Comparison of ENCODE assay signal across 9 cellular contexts in genomic region chr14:67137744-67138371, GRCh38. TPM values are rescaled to one million over a fixed set of nuclear protein-coding genes. Genes with fewer than 3 reads are reported as not detected.
DNase-seq lines count a peak whose midpoint lies in the region; ATAC-seq and TF ChIP-seq lines count a peak whose summit lies in the region.
"Had no signal": no experiment of that assay in that cellular context is flagged by ENCODE, and none has a peak within 500 bp of the region (broad histone marks: within the 10 kb centered on the region; RNA-seq: fewer than 3 reads in every experiment).

No MANE protein-coding gene starts in this region.

- no peak overlapping the region for H3K27ac Mint-ChIP-seq in activated CD8-positive, alpha-beta memory T cell treated with anti-CD3 and anti-CD28 coated beads, Interleukin-2, amount 10 ng/mL, durations not matched to agents 7 days and 5 days

- H3K27me3 Mint-ChIP-seq in activated CD8-positive, alpha-beta memory T cell treated with anti-CD3 and anti-CD28 coated beads, Interleukin-2, amount 10 ng/mL, durations not matched to agents 7 days and 5 days, result peaks cover 9% of the 10 kb centered on the region

- no peak overlapping the region for H3K4me3 Mint-ChIP-seq in activated CD8-positive, alpha-beta memory T cell treated with anti-CD3 and anti-CD28 coated beads, Interleukin-2, amount 10 ng/mL, durations not matched to agents 7 days and 5 days

- no peak overlapping the region for H3K27ac ChIP-seq in RWPE2 (ENCODE audit: poor library complexity, severe bottlenecking)

- H3K4me1 Mint-ChIP-seq in activated CD8-positive, alpha-beta memory T cell treated with anti-CD3 and anti-CD28 coated beads, Interleukin-2, amount 10 ng/mL, durations not matched to agents 7 days and 5 days, result peaks cover 15% of the 10 kb centered on the region

- H3K27me3 ChIP-seq in RWPE2 (ENCODE audit: insufficient read depth, poor library complexity, severe bottlenecking), result no peaks in the 10 kb centered on the region

- no peaks in the 10 kb centered on the region for H3K9me3 Mint-ChIP-seq in activated CD8-positive, alpha-beta memory T cell treated with anti-CD3 and anti-CD28 coated beads, Interleukin-2, amount 10 ng/mL, durations not matched to agents 7 days and 5 days (ENCODE audit: low read depth)

- H3K4me3 ChIP-seq in AG04449 (ENCODE audit: low read depth, low read length) (no peak overlapping the region), RWPE2 (ENCODE audit: severe bottlenecking) (no peak overlapping the region)

- H3K4me1 ChIP-seq in RWPE2 (ENCODE audit: insufficient read depth, poor library complexity, severe bottlenecking), result no peaks in the 10 kb centered on the region

- POLR2A ChIA-PET in AG04449 (lab: Yijun Ruan, JAX), result no interaction called here

- H3K36me3 ChIP-seq in RWPE2 (ENCODE audit: low read depth), result no peaks in the 10 kb centered on the region

- ATAC-seq in RWPE2 (ENCODE audit: low read depth) (peak; percentile 56; the same call in 1 of the 3 replicates), HG03378 (IDR thresholded peaks at IDR 0.05; ENCODE audit: unreplicated experiment) (no peak), GM18520 (IDR thresholded peaks at IDR 0.05; ENCODE audit: unreplicated experiment) (no peak)
- no peak for ATAC-seq in activated CD8-positive, alpha-beta memory T cell treated with anti-CD3 and anti-CD28 coated beads, Interleukin-2, amount 10 ng/mL, durations not matched to agents 7 days and 5 days

- H3K9me3 ChIP-seq in RWPE2 (ENCODE audit: severe bottlenecking), result peaks cover 3% of the 10 kb centered on the region

- DNase-seq in AG04449 (ENCODE audit: low read depth, low spot score) (no peak), RWPE2 (ENCODE audit: low spot score) (no peak), germinal center (ENCODE audit: low spot score) (peak; percentile 12)
- no peak for DNase-seq in activated CD8-positive, alpha-beta memory T cell treated with anti-CD3 and anti-CD28 coated beads, Interleukin-2, amount 10 ng/mL, durations not matched to agents 7 days and 5 days
- DNase-seq in activated naive CD4-positive, alpha-beta T cell treated with Interleukin-2 at 50 U/mL for 16 hours, result no peak

- TF ChIP-seq CTCF in AG04449 (IDR thresholded peaks at IDR 0.05; ENCODE audit: insufficient read depth, low read length, missing control alignments), result peak; percentile 41
- peak; percentile 35 for TF ChIP-seq CTCF in GM12873 (IDR thresholded peaks at IDR 0.05; ENCODE audit: insufficient read depth, low read depth, low read length, missing control alignments)
- TF ChIP-seq CTCF in RWPE2 (IDR thresholded peaks at IDR 0.05; ENCODE audit: poor library complexity, severe bottlenecking), result peak; percentile 90

- CTCF ChIA-PET in AG04449 (lab: Yijun Ruan, JAX), result interaction anchor here (0.9 to 1.7 kb wide), 6 partner anchors 12 to 630 kb away, joined by 3 to 9 read pairs (median 4); partner anchors contain the start of gene GPHN
- CTCF ChIA-PET in activated CD8-positive, alpha-beta memory T cell treated with anti-CD3 and anti-CD28 coated beads, Interleukin-2, amount 10 ng/mL, durations not matched to agents 7 days and 5 days (lab: Charles Lee), result no interaction called here

- H3K36me3 Mint-ChIP-seq in activated CD8-positive, alpha-beta memory T cell treated with anti-CD3 and anti-CD28 coated beads, Interleukin-2, amount 10 ng/mL, durations not matched to agents 7 days and 5 days, result peaks cover 3% of the 10 kb centered on the region

RNA-seq across cellular contexts. Expression of gene GARIN2, which starts 51.4 kb away (rescaled TPM):
- total RNA-seq in activated CD8-positive, alpha-beta memory T cell treated with anti-CD3 and anti-CD28 coated beads, Interleukin-2, amount 10 ng/mL, durations not matched to agents 7 days and 5 days, result not detected
- total RNA-seq: lower leg skin had no signal

Comparison
In these comparisons a context has a peak if more than half of its experiments do, and no peak if none do; other contexts are left out.
1. CTCF ChIP-seq: peak in every context shown above with its lines; median percentile 90 in RWPE2; 41 in AG04449; 35 in GM12873.